In the genomic region with DNA sequence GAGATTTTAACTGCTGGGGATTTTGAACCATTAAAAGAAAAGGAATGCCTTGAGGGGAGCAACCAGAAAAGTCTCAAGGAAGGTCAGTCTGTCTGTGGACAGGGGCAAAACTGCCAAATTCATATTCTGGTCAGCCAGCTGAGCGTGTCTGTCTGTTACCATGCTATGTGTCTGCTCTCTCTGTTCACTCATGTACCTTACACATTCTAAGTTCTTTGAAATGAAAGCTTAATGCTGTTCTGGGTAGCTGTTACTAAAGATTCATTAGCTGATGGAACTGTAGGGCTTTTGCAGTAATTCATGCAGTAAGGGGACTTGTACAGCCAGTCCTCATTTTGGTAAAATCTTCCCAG, we compare ENCODE assay signal across 1 cellular context.
TF ChIP-seq lines count a peak whose summit lies in the region.

No MANE protein-coding gene starts in this region.

TF ChIP-seq in GM23338, 12 proteins besides CTCF, POLR2A, EP300 and RAD21 (continued from another document):
- no peak for TF ChIP-seq REST (IDR thresholded peaks at IDR 0.05; ENCODE audit: unreplicated experiment)
- TF ChIP-seq ETS1 (IDR thresholded peaks at IDR 0.05): no peak
- no peak for TF ChIP-seq EZH2 (IDR thresholded peaks at IDR 0.05; ENCODE audit: low read depth, unreplicated experiment)
TF ChIP-seq in GM23338: peak in this region for 0.
